In the genomic region with DNA sequence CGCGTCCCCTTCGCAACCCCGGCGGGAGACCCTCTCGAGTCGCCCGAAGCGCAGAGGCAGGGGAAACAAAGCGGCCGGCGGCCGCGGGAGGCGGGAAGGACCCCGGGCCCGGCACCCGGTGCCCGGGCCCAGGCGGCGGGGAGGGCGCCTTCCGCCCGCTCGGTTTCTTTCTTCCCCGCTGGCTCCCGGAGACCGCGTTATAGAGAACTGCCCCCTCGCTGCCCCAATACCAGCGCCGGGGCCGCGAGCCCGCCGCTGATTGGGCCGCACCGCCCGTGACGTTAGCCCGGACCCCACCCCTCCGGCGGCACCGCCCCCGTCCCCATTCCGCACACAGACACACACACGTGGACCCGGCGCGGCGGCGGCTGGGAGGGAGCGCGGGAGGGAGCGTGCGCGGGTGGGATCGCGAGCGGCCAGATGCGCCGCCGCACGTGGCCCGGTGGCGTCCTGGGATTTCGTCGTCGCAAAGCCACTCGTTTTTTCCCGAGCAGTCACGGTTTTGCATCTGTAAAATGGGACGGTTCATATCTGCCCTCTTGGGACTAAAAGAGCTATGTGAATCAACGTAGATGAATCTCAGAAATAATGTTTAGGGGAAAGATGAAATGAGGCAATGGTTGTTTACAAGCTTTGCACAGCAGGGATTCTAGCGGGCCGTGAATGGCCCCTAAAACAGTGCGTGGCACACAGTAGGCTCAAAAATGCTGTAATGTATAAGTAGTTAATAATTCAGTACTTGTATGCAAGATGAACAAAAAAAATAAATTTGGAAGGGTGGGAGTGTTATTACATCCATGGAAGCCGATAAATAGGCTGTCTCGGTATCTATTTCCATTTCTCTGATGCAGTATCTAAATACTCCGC, we compare ENCODE assay signal across 8 cellular contexts. TPM values are rescaled to one million over a fixed set of nuclear protein-coding genes. Genes with fewer than 3 reads are reported as not detected.
DNase-seq lines count a peak whose midpoint lies in the region; ATAC-seq and TF ChIP-seq lines count a peak whose summit lies in the region.

TSS of gene EPOP (minus strand) at position 209 of the 867 bp plus-strand sequence. CDS start 462 bp downstream, outside the sequence.

- no peaks in the 10 kb centered on the region for H4K20me1 ChIP-seq in neural cell (ENCODE audit: insufficient read depth)

- no peaks in the 10 kb centered on the region for H3K9me3 Mint-ChIP-seq in Caco-2 (ENCODE audit: unreplicated experiment)
- no peaks in the 10 kb centered on the region for H3K9me3 Mint-ChIP-seq in activated T-helper 1 cell treated with anti-CD3 and anti-CD28 coated beads, Interleukin-12 subunit alpha, Interleukin-12 subunit beta, Interleukin-2, Interleukin-4 antibody, amounts not matched to agents 30 ng/mL and 10 ng/mL and 1 ng/mL, durations not matched to agents 14 hours and 24 hours and 36 hours
- H3K9me3 Mint-ChIP-seq in stimulated activated naive CD8-positive, alpha-beta T cell treated with anti-CD3 and anti-CD28 coated beads, Interleukin-15, amount 100 ng/mL, for 72 hours: no peaks in the 10 kb centered on the region

- H2AFZ ChIP-seq in neural cell (ENCODE audit: low read depth, low read length): peak within 1 kb of the TSS; percentile 21

- H3K9me2 ChIP-seq in neural cell (ENCODE audit: insufficient read depth, low read length): no peaks in the 10 kb centered on the region

- H3K79me2 ChIP-seq in neural cell (replicated peaks; ENCODE audit: insufficient read depth, low read length): no peaks in the 10 kb centered on the region

- H3K27ac Mint-ChIP-seq in Caco-2 (ENCODE audit: unreplicated experiment): peak within 1 kb of the TSS; percentile 98
- peak within 1 kb of the TSS; percentile 86 for H3K27ac Mint-ChIP-seq in activated T-helper 1 cell treated with anti-CD3 and anti-CD28 coated beads, Interleukin-12 subunit alpha, Interleukin-12 subunit beta, Interleukin-2, Interleukin-4 antibody, amounts not matched to agents 30 ng/mL and 10 ng/mL and 1 ng/mL, durations not matched to agents 14 hours and 24 hours and 36 hours
- peak within 1 kb of the TSS in 1 of 2 donors; percentile 5 for H3K27ac Mint-ChIP-seq in stimulated activated naive CD8-positive, alpha-beta T cell treated with anti-CD3 and anti-CD28 coated beads, Interleukin-15, amount 100 ng/mL, for 72 hours

- H3K36me3 ChIP-seq in Caco-2 (ENCODE audit: control insufficient read depth, insufficient read depth, low read length) (no peaks in the 10 kb centered on the region), KOPT-K1 (ENCODE audit: insufficient read depth, low read length) (no peaks in the 10 kb centered on the region), neural cell (ENCODE audit: insufficient read depth, low read length) (no peaks in the 10 kb centered on the region)

- H3F3A ChIP-seq in neural cell (ENCODE audit: insufficient read depth, low read length, poor library complexity, severe bottlenecking): no peaks in the 10 kb centered on the region

- no peaks in the 10 kb centered on the region for H3K9me3 ChIP-seq in Caco-2
- H3K9me3 ChIP-seq in KOPT-K1 (ENCODE audit: insufficient read depth, low read length, poor library complexity, severe bottlenecking): no peaks in the 10 kb centered on the region
- no peaks in the 10 kb centered on the region for H3K9me3 ChIP-seq in neural cell (ENCODE audit: low read length)

- peak within 1 kb of the TSS; percentile 71 for H3K4me3 Mint-ChIP-seq in Caco-2 (ENCODE audit: unreplicated experiment)
- H3K4me3 Mint-ChIP-seq in activated T-helper 1 cell treated with anti-CD3 and anti-CD28 coated beads, Interleukin-12 subunit alpha, Interleukin-12 subunit beta, Interleukin-2, Interleukin-4 antibody, amounts not matched to agents 30 ng/mL and 10 ng/mL and 1 ng/mL, durations not matched to agents 14 hours and 24 hours and 36 hours: peak within 1 kb of the TSS; percentile 71
- H3K4me3 Mint-ChIP-seq in stimulated activated naive CD8-positive, alpha-beta T cell treated with anti-CD3 and anti-CD28 coated beads, Interleukin-15, amount 100 ng/mL, for 72 hours: peak within 1 kb of the TSS; percentile 65 to 84

- H3K4me1 ChIP-seq in Caco-2: peaks cover 41% of the 10 kb centered on the region

- H3K27me3 ChIP-seq in Caco-2 (replicated peaks; ENCODE audit: control insufficient read depth, insufficient read depth, low read length) (no peaks in the 10 kb centered on the region), neural cell (ENCODE audit: insufficient read depth, low read depth, low read length) (peaks cover 64% of the 10 kb centered on the region)

- CTCF ChIA-PET in Caco-2 (lab: Charles Lee): interaction anchor here (0.6 to 2.8 kb wide), 4 partner anchors 16 to 117 kb away, joined by 3 to 19 read pairs (median 4); no protein-coding TSS in a partner anchor

- no peak for TF ChIP-seq RAD21 in neural cell (conservative IDR thresholded peaks at IDR 0.05)

- TF ChIP-seq EP300 in neural cell (conservative IDR thresholded peaks at IDR 0.05; ENCODE audit: poor library complexity, severe bottlenecking): no peak

- TSS peak; percentile 96 for BruUV-seq in Caco-2 (replicated peaks; lab: Mats Ljungman, UMichigan)

- H3K36me3 Mint-ChIP-seq in Caco-2 (ENCODE audit: insufficient read depth, unreplicated experiment): peaks cover 11% of the 10 kb centered on the region
- H3K36me3 Mint-ChIP-seq in activated T-helper 1 cell treated with anti-CD3 and anti-CD28 coated beads, Interleukin-12 subunit alpha, Interleukin-12 subunit beta, Interleukin-2, Interleukin-4 antibody, amounts not matched to agents 30 ng/mL and 10 ng/mL and 1 ng/mL, durations not matched to agents 14 hours and 24 hours and 36 hours (ENCODE audit: low read depth): peaks cover 13% of the 10 kb centered on the region

- H3K4me2 ChIP-seq in neural cell (ENCODE audit: low read length): no peak within 1 kb of the TSS

- POLR2A ChIA-PET in Caco-2 (lab: Charles Lee): interaction anchor here (0.5 to 0.7 kb wide), 2 partner anchors 18 to 161 kb away, joined by 6 to 7 read pairs; no protein-coding TSS in a partner anchor

- intact Hi-C loops in Caco-2 (cut with micrococcal nuclease; ENCODE audit: unreplicated experiment): no loop called here
- intact Hi-C loops in activated T-helper 1 cell treated with anti-CD3 and anti-CD28 coated beads, Interleukin-12 subunit alpha, Interleukin-12 subunit beta, Interleukin-2, Interleukin-4 antibody, amounts not matched to agents 30 ng/mL and 10 ng/mL and 1 ng/mL, durations not matched to agents 14 hours and 24 hours and 36 hours (cut with micrococcal nuclease): loop anchor here (5.0 kb wide), 1 partner anchor 477 kb away; the partner anchor contains the start of gene PLXDC1

- TF ChIP-seq CTCF in Caco-2 (IDR thresholded peaks at IDR 0.05; ENCODE audit: insufficient read depth in 1 of 2, low read depth in 1 of 2, low read length in 1 of 2, severe bottlenecking in 1 of 2, unreplicated experiment in 1 of 2): no peak
- TF ChIP-seq CTCF in fibroblast of pulmonary artery (IDR thresholded peaks at IDR 0.05; ENCODE audit: low read length, missing control alignments): no peak
- TF ChIP-seq CTCF in neural cell (IDR thresholded peaks at IDR 0.05; ENCODE audit: poor library complexity, severe bottlenecking): peak; percentile 6

- H3K4me3 ChIP-seq in Caco-2 (ENCODE audit: low read depth, low read length) (peak within 1 kb of the TSS; percentile 90), fibroblast of pulmonary artery (replicated peaks; ENCODE audit: low read depth, low read length) (peak within 1 kb of the TSS; percentile 46), neural cell (ENCODE audit: low read length) (peak within 1 kb of the TSS; percentile 74)

- H3K9ac ChIP-seq in neural cell (ENCODE audit: low read length): peak within 1 kb of the TSS; percentile 66

- peak; percentile 68 for ATAC-seq in GM21423 (IDR thresholded peaks at IDR 0.05; ENCODE audit: unreplicated experiment)
- peak; percentile 84 for ATAC-seq in stimulated activated naive CD8-positive, alpha-beta T cell treated with anti-CD3 and anti-CD28 coated beads, Interleukin-15, amount 100 ng/mL, for 72 hours

- DNase-seq in Caco-2 (peak; percentile 93 to 96), RKO (ENCODE audit: low spot score) (peak; percentile 86), fibroblast of pulmonary artery (ENCODE audit: low read depth) (peak; percentile 82)
- peak; percentile 90 for DNase-seq in activated T-helper 1 cell treated with anti-CD3 and anti-CD28 coated beads, Interleukin-12 subunit alpha, Interleukin-12 subunit beta, Interleukin-2, Interleukin-4 antibody, amounts not matched to agents 30 ng/mL and 10 ng/mL and 1 ng/mL, durations not matched to agents 14 hours and 24 hours and 36 hours (ENCODE audit: low spot score)
- peak; percentile 86 to 87 for DNase-seq in stimulated activated naive CD8-positive, alpha-beta T cell treated with anti-CD3 and anti-CD28 coated beads, Interleukin-15, amount 100 ng/mL, for 72 hours

- H3K4me1 Mint-ChIP-seq in Caco-2 (ENCODE audit: low read depth, unreplicated experiment): peaks cover 25% of the 10 kb centered on the region
- H3K4me1 Mint-ChIP-seq in activated T-helper 1 cell treated with anti-CD3 and anti-CD28 coated beads, Interleukin-12 subunit alpha, Interleukin-12 subunit beta, Interleukin-2, Interleukin-4 antibody, amounts not matched to agents 30 ng/mL and 10 ng/mL and 1 ng/mL, durations not matched to agents 14 hours and 24 hours and 36 hours (ENCODE audit: low read depth): peaks cover 45% of the 10 kb centered on the region
- peaks cover 66% of the 10 kb centered on the region for H3K4me1 Mint-ChIP-seq in stimulated activated naive CD8-positive, alpha-beta T cell treated with anti-CD3 and anti-CD28 coated beads, Interleukin-15, amount 100 ng/mL, for 72 hours

- H3K27ac ChIP-seq in KOPT-K1 (ENCODE audit: low read depth, low read length, poor library complexity, severe bottlenecking) (peak within 1 kb of the TSS; percentile 35), neural cell (ENCODE audit: low read length) (no peak within 1 kb of the TSS)

- no peaks in the 10 kb centered on the region for H3K27me3 Mint-ChIP-seq in Caco-2 (ENCODE audit: insufficient read depth, unreplicated experiment)
- H3K27me3 Mint-ChIP-seq in activated T-helper 1 cell treated with anti-CD3 and anti-CD28 coated beads, Interleukin-12 subunit alpha, Interleukin-12 subunit beta, Interleukin-2, Interleukin-4 antibody, amounts not matched to agents 30 ng/mL and 10 ng/mL and 1 ng/mL, durations not matched to agents 14 hours and 24 hours and 36 hours (ENCODE audit: insufficient read depth): peaks cover 22% of the 10 kb centered on the region
- peaks cover 22% of the 10 kb centered on the region for H3K27me3 Mint-ChIP-seq in stimulated activated naive CD8-positive, alpha-beta T cell treated with anti-CD3 and anti-CD28 coated beads, Interleukin-15, amount 100 ng/mL, for 72 hours

TF ChIP-seq in neural cell, 6 proteins besides CTCF, POLR2A, EP300 and RAD21 (continues in another document):
- TF ChIP-seq SMC3 (conservative IDR thresholded peaks at IDR 0.05; ENCODE audit: poor library complexity): peak; percentile 12

RNA-seq across cellular contexts. Expression of gene EPOP, which starts in this region (rescaled TPM):
- 17.1 and 19.1 TPM in 2 replicates for total RNA-seq in Caco-2 (2022)
- 56.5 and 58.8 TPM in 2 replicates for total RNA-seq in activated T-helper 1 cell treated with anti-CD3 and anti-CD28 coated beads, Interleukin-12 subunit alpha, Interleukin-12 subunit beta, Interleukin-2, Interleukin-4 antibody, amounts not matched to agents 30 ng/mL and 10 ng/mL and 1 ng/mL, durations not matched to agents 14 hours and 24 hours and 36 hours
- polyA plus RNA-seq in neural cell: 1.1 and 1.5 TPM in 2 replicates
- 2.2 and 2.3 TPM in 2 replicates for polyA minus RNA-seq in neural cell
